In genomic region chr4:60201052-60201673, GRCh38 we compare ENCODE assay signal across 8 cellular contexts.
DNase-seq lines count a peak whose midpoint lies in the region; ATAC-seq and TF ChIP-seq lines count a peak whose summit lies in the region.

No MANE protein-coding gene starts in this region.

- no peaks in the 10 kb centered on the region for H3K79me2 ChIP-seq in mesendoderm (ENCODE audit: control insufficient read depth, insufficient read depth, low read length)

- H3K4me2 ChIP-seq in mesendoderm (ENCODE audit: low read length) = no peak overlapping the region

- no peak overlapping the region for H3K56ac ChIP-seq in mesendoderm (ENCODE audit: low read length)

- peak; percentile 10 for DNase-seq in NCI-H2196 (lab: John Stamatoyannopoulos, UW; ENCODE audit: unreplicated experiment)
- DNase-seq in NCI-H2196 treated with DMSO at 0.1 percent for 48 hours (lab: John Stamatoyannopoulos, UW; ENCODE audit: unreplicated experiment) = no peak
- peak; percentile 49 for DNase-seq in RPMI8226
- DNase-seq in dedifferentiated amniotic fluid mesenchymal stem cell (ENCODE audit: extremely low spot score) = peak; percentile 63
- peak; percentile 55 for DNase-seq in mesendoderm
- DNase-seq in ureter (ENCODE audit: low spot score) = peak; percentile 48

- H2BK120ac ChIP-seq in mesendoderm (ENCODE audit: low read depth, low read length) = no peak overlapping the region

- H2BK5ac ChIP-seq in mesendoderm (ENCODE audit: low read length) = no peak overlapping the region

- H3K4me1 ChIP-seq in mesendoderm (ENCODE audit: control insufficient read depth, low read depth, low read length) = no peaks in the 10 kb centered on the region

- H2AK5ac ChIP-seq in mesendoderm (ENCODE audit: low read length) = no peak overlapping the region

- no peak overlapping the region for H3K4me3 ChIP-seq in mesendoderm (ENCODE audit: low read length)

- H3K36me3 ChIP-seq in mesendoderm (ENCODE audit: control insufficient read depth, insufficient read depth, low read length) = no peaks in the 10 kb centered on the region

- no peak overlapping the region for H3K4ac ChIP-seq in mesendoderm (ENCODE audit: low read depth, low read length)

- no peak for TF ChIP-seq EP300 in Ishikawa (IDR thresholded peaks at IDR 0.05; ENCODE audit: borderline replicate concordance)

- H2BK15ac ChIP-seq in mesendoderm (replicated peaks; ENCODE audit: low read depth) = no peak overlapping the region

- H3K9ac ChIP-seq in mesendoderm (ENCODE audit: low read length) = no peak overlapping the region

- no peaks in the 10 kb centered on the region for H3K79me1 ChIP-seq in mesendoderm (ENCODE audit: low read length)

- H4K5ac ChIP-seq in mesendoderm (ENCODE audit: low read length) = no peak overlapping the region

- no peak overlapping the region for H3K27ac ChIP-seq in mesendoderm (ENCODE audit: low read depth, low read length)

- WGBS in mesendoderm (ENCODE audit: extremely low coverage, insufficient coverage, low lambda C conversion rate) = no CpG with 5 or more reads among the region's 3 CpGs

- no peak overlapping the region for H3K18ac ChIP-seq in mesendoderm (ENCODE audit: low read length)

- H3K27me3 ChIP-seq in mesendoderm (ENCODE audit: insufficient read depth, low read length, poor library complexity) = no peaks in the 10 kb centered on the region

- H3K23ac ChIP-seq in mesendoderm (ENCODE audit: low read length) = no peak overlapping the region

- peak; percentile 85 for ATAC-seq in GM21528 (IDR thresholded peaks at IDR 0.05; ENCODE audit: low FRiP score, unreplicated experiment)

- peak; percentile 78 for TF ChIP-seq RAD21 in Ishikawa (IDR thresholded peaks at IDR 0.05; ENCODE audit: low read depth)

- H4K8ac ChIP-seq in mesendoderm (ENCODE audit: low read depth, low read length) = no peak overlapping the region

TF ChIP-seq in Ishikawa, 13 proteins besides CTCF, POLR2A, EP300 and RAD21:
- TF ChIP-seq YY1 (IDR thresholded peaks at IDR 0.05; ENCODE audit: low read depth) = no peak
- no peak for TF ChIP-seq NFIC (IDR thresholded peaks at IDR 0.05)
- TF ChIP-seq TAF1 (IDR thresholded peaks at IDR 0.05; ENCODE audit: low read depth) = no peak
- TF ChIP-seq TCF12 (IDR thresholded peaks at IDR 0.05; ENCODE audit: low read depth) = no peak
- no peak for TF ChIP-seq ZBTB7A (IDR thresholded peaks at IDR 0.05; ENCODE audit: low read depth)
- no peak for TF ChIP-seq CREB1 (IDR thresholded peaks at IDR 0.05; ENCODE audit: low read depth)
- no peak for TF ChIP-seq TEAD4 (IDR thresholded peaks at IDR 0.05)
- no peak for TF ChIP-seq FOXM1 (IDR thresholded peaks at IDR 0.05; ENCODE audit: borderline replicate concordance, low read depth)
- TF ChIP-seq EGR1 (IDR thresholded peaks at IDR 0.05) = no peak
- no peak for TF ChIP-seq CEBPB (IDR thresholded peaks at IDR 0.05)
- TF ChIP-seq USF1 (IDR thresholded peaks at IDR 0.05) = no peak
- no peak for TF ChIP-seq MAX (IDR thresholded peaks at IDR 0.05)
- no peak for TF ChIP-seq REST (IDR thresholded peaks at IDR 0.05; ENCODE audit: low read depth)
